ENCODE assay signal across 10 cellular contexts in the genomic region with DNA sequence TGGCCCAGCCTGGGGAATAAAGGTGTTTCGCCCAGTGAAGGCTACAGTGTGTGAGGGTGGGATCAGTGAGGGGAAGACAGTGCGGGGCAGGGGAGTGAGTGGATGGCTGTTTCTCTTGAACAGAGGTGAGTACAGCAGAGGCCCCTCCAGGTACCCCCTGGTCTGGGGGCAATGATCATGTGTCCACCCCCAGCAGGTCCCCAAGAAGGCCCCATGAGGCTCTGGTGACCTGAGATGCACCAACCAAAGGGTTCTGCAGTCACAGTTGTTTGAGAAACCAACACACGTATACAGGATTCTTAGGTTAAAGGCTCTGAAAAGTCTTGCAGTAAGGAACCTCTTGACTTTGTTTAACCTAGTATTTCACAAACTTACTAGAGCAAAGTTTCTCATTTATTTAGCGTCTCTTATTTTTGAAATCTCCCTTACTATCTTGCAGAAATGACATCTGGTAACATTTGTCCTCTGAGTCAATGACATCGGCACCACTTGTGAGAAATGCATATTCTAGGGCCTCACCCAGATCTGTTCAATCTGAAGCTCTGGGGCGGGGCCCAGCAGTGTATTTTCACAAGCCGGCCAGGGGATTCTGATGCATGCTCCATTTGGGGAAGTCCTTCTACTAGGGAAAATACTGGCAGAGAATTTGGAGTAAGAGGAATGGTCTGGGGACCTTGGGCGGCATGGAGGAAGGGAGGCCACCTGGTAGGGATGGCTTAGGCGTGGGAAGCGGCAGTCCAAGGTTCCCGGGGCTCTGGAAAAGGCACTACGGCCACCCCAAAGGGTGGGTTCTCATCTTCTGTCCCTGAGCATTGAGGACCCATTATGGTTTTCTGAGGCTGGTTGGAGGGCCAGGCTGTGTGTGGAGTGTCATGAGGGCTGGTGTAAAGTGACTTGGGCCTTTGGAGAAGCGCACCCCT.
DNase-seq lines count a peak whose midpoint lies in the region; ATAC-seq and TF ChIP-seq lines count a peak whose summit lies in the region.
"Had no signal": no experiment of that assay in that cellular context is flagged by ENCODE, and none has a peak within 500 bp of the region (broad histone marks: within the 10 kb centered on the region; RNA-seq: fewer than 3 reads in every experiment).

No MANE protein-coding gene starts in this region.

- no peak for TF ChIP-seq POLR2A in heart left ventricle (IDR thresholded peaks at IDR 0.05)

- peaks cover 0 to 3% (median 0%) of the 10 kb centered on the region in 12 donors for H3K9me3 ChIP-seq in heart left ventricle
- H3K9me3 ChIP-seq in effector memory CD4-positive, alpha-beta T cell (ENCODE audit: control insufficient read depth, low read length): no peaks in the 10 kb centered on the region

- no peaks in the 10 kb centered on the region for H3K9me3 Mint-ChIP-seq in nephron

- peaks cover 10 to 43% (median 30%) of the 10 kb centered on the region in 12 donors for H3K4me1 ChIP-seq in heart left ventricle
- peaks cover 18% of the 10 kb centered on the region for H3K4me1 ChIP-seq in effector memory CD4-positive, alpha-beta T cell (ENCODE audit: control insufficient read depth, insufficient read depth, low read length, poor library complexity, severe bottlenecking)

- intact Hi-C loops in heart left ventricle (cut with DNase I) (no loop called here), left ventricle myocardium superior (cut with micrococcal nuclease) (no loop called here)

- TF ChIP-seq CTCF in heart left ventricle (IDR thresholded peaks at IDR 0.05) (no peak), nephron (IDR thresholded peaks at IDR 0.05; ENCODE audit: unreplicated experiment in 3 of 3) (no peak), brain microvascular endothelial cell (IDR thresholded peaks at IDR 0.05; ENCODE audit: low read depth, low read length, missing control alignments) (no peak)

- H3K36me3 ChIP-seq in heart left ventricle (no peaks in the 10 kb centered on the region), brain microvascular endothelial cell (replicated peaks) (no peaks in the 10 kb centered on the region)
- no peaks in the 10 kb centered on the region for H3K36me3 ChIP-seq in effector memory CD4-positive, alpha-beta T cell (ENCODE audit: control insufficient read depth, insufficient read depth, low read length)

- H3K4me3 ChIP-seq in heart left ventricle (peak overlapping the region in 4 of 12 donors; percentile 54 to 81 (median 69)), brain microvascular endothelial cell (ENCODE audit: low read depth, low read length) (no peak overlapping the region)
- peak overlapping the region; percentile 51 for H3K4me3 ChIP-seq in effector memory CD4-positive, alpha-beta T cell (ENCODE audit: insufficient read depth, low read depth, low read length, poor library complexity, severe bottlenecking)

- H3K4me3 Mint-ChIP-seq in nephron: peak overlapping the region; percentile 42 to 74 (median 71)

- in situ Hi-C loops in brain microvascular endothelial cell (cut with HindIII; ENCODE audit: low pct_ligation_motif_present, low sequenced_read_pairs): no loop called here

- no peak for ATAC-seq in heart left ventricle
- no peak for ATAC-seq in left ventricle myocardium superior

- no peak overlapping the region for H3K27ac Mint-ChIP-seq in nephron

- no peaks in the 10 kb centered on the region for H3K27me3 ChIP-seq in heart left ventricle
- H3K27me3 ChIP-seq in effector memory CD4-positive, alpha-beta T cell (replicated peaks; ENCODE audit: control insufficient read depth, insufficient read depth, low read length, poor library complexity, severe bottlenecking): no peaks in the 10 kb centered on the region
- no peaks in the 10 kb centered on the region for H3K27me3 ChIP-seq in brain microvascular endothelial cell (replicated peaks)

- H3K4me1 Mint-ChIP-seq in nephron: peaks cover 36% of the 10 kb centered on the region

- WGBS in heart left ventricle, 4 donors: 88 to 94% (median 91%) methylated on average over 12 to 13 of the region's 13 CpGs

- H3K27ac ChIP-seq in heart left ventricle (peak overlapping the region in 10 of 12 donors; percentile 62 to 100 (median 96)), brain microvascular endothelial cell (no peak overlapping the region)
- no peak overlapping the region for H3K27ac ChIP-seq in effector memory CD4-positive, alpha-beta T cell (ENCODE audit: insufficient read depth, low read length, poor library complexity, severe bottlenecking)
- H3K27ac ChIP-seq: C4-2B had no signal

- H3K36me3 Mint-ChIP-seq in nephron (ENCODE audit: low read depth): no peaks in the 10 kb centered on the region

- DNase-seq in heart left ventricle (peak in 2 of 5 donors; percentile 18 to 28), left ventricle myocardium superior (no peak), GF-D8 (lab: John Stamatoyannopoulos, UW) (no peak), brain microvascular endothelial cell (no peak), NCI-H446 treated with DMSO at 0.1 percent for 48 hours (lab: John Stamatoyannopoulos, UW) (no peak), OCI-M1 (lab: John Stamatoyannopoulos, UW) (no peak)
- DNase-seq in effector memory CD4-positive, alpha-beta T cell: no peak
- DNase-seq: hippocampal formation had no signal

- H3K27me3 Mint-ChIP-seq in nephron (ENCODE audit: low read depth): peaks cover 21% of the 10 kb centered on the region

Comparison
In these comparisons a context has a peak if more than half of its experiments do, and no peak if none do; other contexts are left out.
1. H3K27ac ChIP-seq: peak in heart left ventricle (10 of 12); none in effector memory CD4-positive, alpha-beta T cell (single experiment) and brain microvascular endothelial cell (single experiment).